ENCODE assay signal across 8 cellular contexts in the genomic region with DNA sequence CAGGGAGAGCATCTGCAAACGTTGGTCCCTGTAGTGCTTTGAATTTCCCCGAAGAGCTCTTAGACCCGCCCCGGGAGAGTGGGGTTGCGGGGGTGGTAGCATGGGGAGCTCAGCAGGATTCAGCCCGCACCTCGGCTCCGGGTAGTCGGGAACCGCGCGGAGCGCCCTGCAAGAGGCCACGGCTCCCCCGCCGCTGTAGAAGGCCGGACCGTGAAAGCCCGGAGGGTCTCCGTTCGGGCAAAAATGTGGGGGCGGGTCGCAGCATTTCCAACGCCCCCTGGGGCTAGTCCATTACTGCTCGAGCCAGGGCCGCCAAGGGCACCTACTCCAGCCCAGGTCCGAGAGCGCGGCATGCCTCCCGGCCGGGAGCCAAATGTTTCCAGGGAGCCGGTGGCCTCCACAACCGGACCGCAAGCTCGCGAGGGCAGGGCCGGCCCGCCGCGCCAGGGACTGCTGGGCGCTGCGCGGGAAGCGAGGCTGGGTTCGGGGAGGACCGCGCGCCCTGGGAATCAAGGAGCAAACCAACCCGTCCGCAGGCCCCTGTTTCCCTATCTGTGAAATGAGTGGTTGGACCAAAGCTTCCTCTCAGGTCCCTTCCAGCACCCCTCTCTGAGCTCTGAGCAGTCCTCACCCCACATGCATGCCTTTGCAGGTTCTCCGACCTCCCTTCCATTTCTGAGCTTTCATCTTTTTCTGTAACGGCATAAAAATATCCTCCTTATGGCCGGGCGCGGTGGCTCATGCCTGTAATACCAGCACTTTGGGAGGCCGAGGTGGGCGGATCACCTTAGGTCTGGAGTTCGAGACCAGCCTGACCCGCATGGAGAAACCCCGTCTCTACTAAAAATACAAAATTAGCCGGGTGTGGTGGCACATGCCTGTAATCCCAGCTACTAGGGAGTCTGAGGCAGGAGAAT. TPM values are rescaled to one million over a fixed set of nuclear protein-coding genes. Genes with fewer than 3 reads are reported as not detected.
DNase-seq lines count a peak whose midpoint lies in the region; ATAC-seq and TF ChIP-seq lines count a peak whose summit lies in the region.

No MANE protein-coding gene starts in this region.

- ATAC-seq in GM21737 (IDR thresholded peaks at IDR 0.05; ENCODE audit: unreplicated experiment): peak; percentile 19

- H3K36me3 ChIP-seq in mucosa of rectum (ENCODE audit: control insufficient read depth in 2 of 2, insufficient read depth in 2 of 2, low read length in 2 of 2): peaks cover 0 to 2% of the 10 kb centered on the region in 2 donors
- H3K36me3 ChIP-seq in thymus (ENCODE audit: control insufficient read depth, insufficient read depth): no peaks in the 10 kb centered on the region

- WGBS in thymus: 8% methylated on average over 61 of the region's 61 CpGs

- H3K4me3 ChIP-seq in mucosa of rectum (ENCODE audit: low read length in 2 of 2) (peak overlapping the region; percentile 94 to 96), thymus (ENCODE audit: low read length) (peak overlapping the region; percentile 86)

- H3K4me1 ChIP-seq in mucosa of rectum (ENCODE audit: control insufficient read depth in 2 of 2, insufficient read depth in 2 of 2, low read length in 2 of 2) (peaks cover 43 to 51% of the 10 kb centered on the region in 2 donors), thymus (ENCODE audit: control insufficient read depth, insufficient read depth, low read length) (peaks cover 36% of the 10 kb centered on the region)

- H3K27ac ChIP-seq in mucosa of rectum (ENCODE audit: low read depth in 2 of 2, low read length in 2 of 2): peak overlapping the region; percentile 98
- H3K27ac ChIP-seq in thymus (ENCODE audit: low read depth): peak overlapping the region; percentile 93

- peak; percentile 64 for DNase-seq in EH (ENCODE audit: low read depth)
- peak; percentile 80 for DNase-seq in HuH-7.5 (ENCODE audit: low spot score)
- DNase-seq in activated CD4-positive, alpha-beta T cell treated with anti-CD3 and anti-CD28 coated beads, Interleukin-2, amount 50 U/mL, for 1 hour: peak; percentile 39
- DNase-seq in erythroblast (lab: John Stamatoyannopoulos, UW): peak; percentile 61 to 75
- no peak for DNase-seq in NCI-H1694 treated with DMSO at 0.1 percent for 48 hours (lab: John Stamatoyannopoulos, UW)

- H3K27me3 ChIP-seq in mucosa of rectum (ENCODE audit: control insufficient read depth in 2 of 2, insufficient read depth in 2 of 2, low read length in 2 of 2) (no peaks in the 10 kb centered on the region), thymus (ENCODE audit: control insufficient read depth, insufficient read depth) (no peaks in the 10 kb centered on the region)

- peak overlapping the region; percentile 90 to 94 for H3K9ac ChIP-seq in mucosa of rectum (ENCODE audit: low read depth in 1 of 2, low read length in 2 of 2)

- no peaks in the 10 kb centered on the region for H3K9me3 ChIP-seq in mucosa of rectum (ENCODE audit: control insufficient read depth in 2 of 2, low read length in 2 of 2)
- peaks cover 2% of the 10 kb centered on the region for H3K9me3 ChIP-seq in thymus (ENCODE audit: control insufficient read depth)

- no peak for TF ChIP-seq POLR2A in erythroblast (IDR thresholded peaks at IDR 0.05; ENCODE audit: low read length)

RNA-seq across cellular contexts. Expression of a gene that starts 0.8 kb away (rescaled TPM):
- 38.8 TPM for polyA plus RNA-seq in thymus

RNA-seq across cellular contexts. Expression of a gene that starts 6.0 kb away (rescaled TPM):
- 1.2 TPM for polyA plus RNA-seq in thymus

RNA-seq across cellular contexts. Expression of a gene that starts 41.1 kb away (rescaled TPM):
- 80.7 TPM for polyA plus RNA-seq in thymus

RNA-seq across cellular contexts. Expression of a gene that starts 58.1 kb away (rescaled TPM):
- 1.5 TPM for polyA plus RNA-seq in thymus
